1 cellular context compared by ENCODE assay signal in the genomic region with DNA sequence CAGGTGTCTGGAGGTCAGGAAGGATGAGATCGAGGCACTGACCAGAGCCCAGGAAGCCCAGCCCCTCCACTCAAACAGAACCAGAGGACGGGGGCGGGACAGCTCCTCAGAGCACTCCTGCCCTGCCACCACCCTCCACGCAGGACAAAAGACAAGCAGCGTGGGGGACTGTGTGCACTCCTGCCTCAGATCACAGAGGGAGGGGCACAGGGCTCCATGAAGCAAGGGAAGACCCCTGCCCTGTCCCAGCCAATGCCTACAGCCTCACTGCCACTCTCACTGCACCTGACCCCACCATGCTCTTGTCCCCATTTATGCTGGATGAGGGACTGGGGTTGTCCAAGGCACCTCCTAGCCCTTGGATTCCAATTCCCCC.
TF ChIP-seq lines count a peak whose summit lies in the region.

No MANE protein-coding gene starts in this region.

TF ChIP-seq in WTC11, 78 proteins besides CTCF, POLR2A, EP300 and RAD21 (continued from another document):
- TF ChIP-seq, protein P1, sequence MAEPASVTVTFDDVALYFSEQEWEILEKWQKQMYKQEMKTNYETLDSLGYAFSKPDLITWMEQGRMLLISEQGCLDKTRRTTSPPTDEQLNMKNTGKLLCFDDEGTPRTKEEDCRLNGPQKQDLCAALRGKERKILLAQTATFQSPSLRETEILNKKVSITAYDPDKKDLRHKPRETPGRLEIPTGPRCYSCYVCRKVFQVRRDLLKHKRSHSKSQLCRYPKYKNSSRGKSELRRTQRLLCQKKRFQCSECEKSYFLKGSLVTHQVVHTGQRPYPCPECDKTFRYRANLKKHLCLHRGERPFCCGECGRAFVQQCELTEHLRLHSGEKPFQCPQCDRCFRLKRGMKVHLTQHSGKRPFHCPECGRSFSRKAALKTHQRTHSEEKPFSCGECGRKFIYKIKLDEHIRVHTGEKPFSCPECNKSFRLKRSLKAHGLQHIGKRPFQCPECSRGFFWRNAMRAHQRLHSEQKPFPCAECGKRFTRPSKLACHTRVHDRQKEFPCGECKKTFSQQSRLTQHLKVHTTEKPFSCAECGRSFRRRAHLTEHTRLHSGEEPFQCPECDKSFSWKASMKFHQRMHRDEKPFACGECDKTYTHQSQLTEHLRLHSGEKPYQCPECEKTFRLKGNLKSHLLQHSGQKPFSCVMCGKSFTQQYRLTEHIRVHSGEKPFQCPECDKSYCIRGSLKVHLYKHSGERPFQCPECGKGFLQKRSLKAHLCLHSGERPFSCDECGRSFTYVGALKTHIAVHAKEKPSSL (CRISPR knock-in tag; conservative IDR thresholded peaks at IDR 0.05) = no peak
- TF ChIP-seq OVOL2 (CRISPR knock-in tag; IDR thresholded peaks at IDR 0.05; ENCODE audit: borderline replicate concordance) (no peak), JUN (CRISPR knock-in tag; IDR thresholded peaks at IDR 0.05) (no peak)
